11 cellular contexts compared by ENCODE assay signal in genomic region chr6:152981219-152981618, GRCh38. TPM values are rescaled to one million over a fixed set of nuclear protein-coding genes. Genes with fewer than 3 reads are reported as not detected.
DNase-seq lines count a peak whose midpoint lies in the region; TF ChIP-seq lines count a peak whose summit lies in the region.
"Had no signal": no experiment of that assay in that cellular context is flagged by ENCODE, and none has a peak within 500 bp of the region (broad histone marks: within the 10 kb centered on the region; RNA-seq: fewer than 3 reads in every experiment).

No MANE protein-coding gene starts in this region.

- TF ChIP-seq CTCF in AG10803 (conservative IDR thresholded peaks at IDR 0.05; ENCODE audit: low read length) (no peak), GM12875 (IDR thresholded peaks at IDR 0.05; ENCODE audit: borderline replicate concordance, insufficient read depth, low read depth, low read length) (no peak), WERI-Rb-1 (IDR thresholded peaks at IDR 0.05; ENCODE audit: low read depth, low read length) (no peak), hepatocyte (IDR thresholded peaks at IDR 0.05; ENCODE audit: poor library complexity) (no peak), lower leg skin (IDR thresholded peaks at IDR 0.05) (no peak)

- 7% methylated on average over 2 of the region's 2 CpGs for WGBS in hepatocyte (ENCODE audit: low lambda C conversion rate, missing lambda C conversion rate)
- WGBS in lower leg skin, 2 donors: 47 to 50% methylated on average over 2 of the region's 2 CpGs

- H3K27me3 ChIP-seq in WERI-Rb-1 (ENCODE audit: insufficient read depth, low read depth, severe bottlenecking): no peaks in the 10 kb centered on the region
- H3K27me3 ChIP-seq in hepatocyte: no peaks in the 10 kb centered on the region
- H3K27me3 ChIP-seq: heart left ventricle, stomach had no signal

- H2AFZ ChIP-seq in hepatocyte: no peak overlapping the region

- intact Hi-C loops in lower leg skin (cut with DNase I; ENCODE audit: low total_unique reads): no loop called here

- H3K27ac ChIP-seq in WERI-Rb-1 (peak overlapping the region; percentile 97), hepatocyte (no peak overlapping the region)
- H3K27ac ChIP-seq: heart left ventricle, stomach had no signal

- peaks cover 28% of the 10 kb centered on the region for H3K4me1 ChIP-seq in hepatocyte (ENCODE audit: insufficient read depth)

- DNase-seq in AG10803 (ENCODE audit: low read depth) (no peak), WERI-Rb-1 (no peak), hepatocyte (ENCODE audit: low spot score) (no peak), NCI-H2196 (lab: John Stamatoyannopoulos, UW; ENCODE audit: unreplicated experiment) (no peak), NCI-H1092 treated with DMSO at 0.1 percent for 48 hours (lab: John Stamatoyannopoulos, UW) (no peak), lower leg skin (ENCODE audit: low spot score in 2 of 2) (no peak), NOMO-1 treated with dmso at 0.1 percent for 144 hours (lab: John Stamatoyannopoulos, UW; ENCODE audit: unreplicated experiment) (no peak)
- DNase-seq: activated effector memory CD4-positive, alpha-beta T cell treated with Interleukin-2 at 50 U/mL for 16 hours; heart left ventricle; stomach had no signal

- peaks cover 87% of the 10 kb centered on the region for H3K79me2 ChIP-seq in hepatocyte

- H4K20me1 ChIP-seq in hepatocyte (ENCODE audit: insufficient read depth, poor library complexity, severe bottlenecking): peaks cover 43% of the 10 kb centered on the region

- H3K9me2 ChIP-seq in hepatocyte (replicated peaks; ENCODE audit: insufficient read depth): no peaks in the 10 kb centered on the region

- peaks cover 65% of the 10 kb centered on the region for H3K36me3 ChIP-seq in WERI-Rb-1
- no peaks in the 10 kb centered on the region for H3K36me3 ChIP-seq in hepatocyte (replicated peaks; ENCODE audit: insufficient read depth, low read depth)
- H3K36me3 ChIP-seq: stomach had no signal

- H3K9me3 ChIP-seq in WERI-Rb-1 (ENCODE audit: severe bottlenecking) (no peaks in the 10 kb centered on the region), hepatocyte (ENCODE audit: low read depth) (no peaks in the 10 kb centered on the region)
- H3K9me3 ChIP-seq: heart left ventricle, stomach had no signal

- H3K4me2 ChIP-seq in hepatocyte: peak overlapping the region; percentile 84

- TF ChIP-seq POLR2A in lower leg skin (IDR thresholded peaks at IDR 0.05): no peak

- H3K4me3 ChIP-seq in AG10803 (ENCODE audit: low read length): peak overlapping the region; percentile 0
- H3K4me3 ChIP-seq in GM12875 (ENCODE audit: low read depth, low read length): peak overlapping the region; percentile 17
- H3K4me3 ChIP-seq in WERI-Rb-1 (ENCODE audit: low read depth, low read length): peak overlapping the region; percentile 92
- no peak overlapping the region for H3K4me3 ChIP-seq in hepatocyte
- H3K4me3 ChIP-seq in lower leg skin (ENCODE audit: low read depth, poor library complexity, severe bottlenecking): no peak overlapping the region

RNA-seq across cellular contexts. Expression of gene FBXO5, which starts 1.6 kb away (rescaled TPM):
- total RNA-seq in hepatocyte (9.2 and 9.7 TPM in 2 replicates), lower leg skin (1 to 10 TPM; 2.0 to 6.5 (median 3.7) TPM)
- polyA plus RNA-seq in hepatocyte: 4.7 and 5.2 TPM in 2 replicates

RNA-seq across cellular contexts. Expression of gene MTRF1L, which starts 21.3 kb away (rescaled TPM):
- total RNA-seq in hepatocyte (16.7 and 17.4 TPM in 2 replicates), lower leg skin (10 to 100 TPM; 15.9 to 19.7 (median 17.6) TPM)
- 16.1 and 19.0 TPM in 2 replicates for polyA plus RNA-seq in hepatocyte

Comparison
In these comparisons a context has a peak if more than half of its experiments do, and no peak if none do; other contexts are left out.
1. H3K4me3 ChIP-seq: peak in AG10803 (single experiment), GM12875 (single experiment) and WERI-Rb-1 (single experiment); none in hepatocyte (single experiment) and lower leg skin (single experiment).